ENCODE assay signal across 1 cellular context in genomic region chr19:1205114-1206062, GRCh38.
TF ChIP-seq lines count a peak whose summit lies in the region.

STK11 (plus strand) TSS chr19:1205778; CDS start chr19:1206914, 1,136 bp downstream.

TF ChIP-seq in HepG2, 621 proteins besides CTCF, POLR2A, EP300 and RAD21 (continued from another document and continues in another):
- TF ChIP-seq STAT6 (CRISPR knock-in tag; IDR thresholded peaks at IDR 0.05; ENCODE audit: borderline replicate concordance): 0 out of 2 replicates have a peak, but pooled peaks have one; percentile 28
- TF ChIP-seq ZNF777 (CRISPR knock-in tag; IDR thresholded peaks at IDR 0.05): 0 out of 2 replicates have a peak, but pooled peaks have one; percentile 41
- TF ChIP-seq ZSCAN25 (CRISPR knock-in tag; IDR thresholded peaks at IDR 0.05): peak; percentile 79
- no peak for TF ChIP-seq NFRKB (IDR thresholded peaks at IDR 0.05)
- TF ChIP-seq THAP11 (CRISPR knock-in tag; IDR thresholded peaks at IDR 0.05): peak; percentile 81
- no peak for TF ChIP-seq ZNF562 (CRISPR knock-in tag; IDR thresholded peaks at IDR 0.05; ENCODE audit: borderline replicate concordance)
- peak; percentile 66; the same call in 1 of the 2 replicates for TF ChIP-seq CSRNP1 (CRISPR knock-in tag; IDR thresholded peaks at IDR 0.05)
- peak; percentile 55; the same call in 1 of the 2 replicates for TF ChIP-seq IRF2 (CRISPR knock-in tag; IDR thresholded peaks at IDR 0.05)
- no peak for TF ChIP-seq SCMH1 (CRISPR knock-in tag; IDR thresholded peaks at IDR 0.05; ENCODE audit: borderline replicate concordance)
- peak; percentile 76; the same call in 1 of the 2 replicates for TF ChIP-seq HIVEP1 (CRISPR knock-in tag; IDR thresholded peaks at IDR 0.05)
- TF ChIP-seq ELF1 (CRISPR knock-in tag; IDR thresholded peaks at IDR 0.05): peak; percentile 58
- TF ChIP-seq ZNF687 (CRISPR knock-in tag; IDR thresholded peaks at IDR 0.05): peak; percentile 95
- peak; percentile 21; the same call in 1 of the 2 replicates for TF ChIP-seq MIER3 (CRISPR knock-in tag; IDR thresholded peaks at IDR 0.05; ENCODE audit: borderline replicate concordance)
- peak; percentile 49 for TF ChIP-seq IKZF5 (CRISPR knock-in tag; IDR thresholded peaks at IDR 0.05)
- peak; percentile 89 to 97 for TF ChIP-seq NR2F1 (CRISPR knock-in tag; IDR thresholded peaks at IDR 0.05)
- TF ChIP-seq NFATC3 (CRISPR knock-in tag; IDR thresholded peaks at IDR 0.05): 0 out of 2 replicates have a peak, but pooled peaks have one; percentile 59
- TF ChIP-seq TFE3 (CRISPR knock-in tag; IDR thresholded peaks at IDR 0.05): peak; percentile 73; the same call in 1 of the 2 replicates
- TF ChIP-seq MTA1 (CRISPR knock-in tag; IDR thresholded peaks at IDR 0.05; ENCODE audit: borderline replicate concordance): peak; percentile 78; the same call in 1 of the 2 replicates
- TF ChIP-seq SOX13 (IDR thresholded peaks at IDR 0.05): no peak
- TF ChIP-seq SOX13 (CRISPR knock-in tag; conservative IDR thresholded peaks at IDR 0.05 in 1 of 2, IDR thresholded peaks at IDR 0.05 in 1 of 2): no peak
- TF ChIP-seq ELF3 (CRISPR knock-in tag; IDR thresholded peaks at IDR 0.05): no peak; the same call in 1 of the 2 replicates
- peak; percentile 48; the same call in 1 of the 2 replicates for TF ChIP-seq HNF4A (CRISPR knock-in tag; IDR thresholded peaks at IDR 0.05)
- TF ChIP-seq ZSCAN9 (CRISPR knock-in tag; IDR thresholded peaks at IDR 0.05; ENCODE audit: borderline replicate concordance): 0 out of 2 replicates have a peak, but pooled peaks have one; percentile 32
- TF ChIP-seq NFYB (CRISPR knock-in tag; IDR thresholded peaks at IDR 0.05): peak; percentile 96
- peak; percentile 89 for TF ChIP-seq TFDP2 (CRISPR knock-in tag; IDR thresholded peaks at IDR 0.05)
- peak; percentile 84 for TF ChIP-seq DRAP1 (CRISPR knock-in tag; IDR thresholded peaks at IDR 0.05)
- TF ChIP-seq TOPORS (CRISPR knock-in tag; IDR thresholded peaks at IDR 0.05): no peak; the same call in 1 of the 2 replicates
- TF ChIP-seq ZNF784 (CRISPR knock-in tag; IDR thresholded peaks at IDR 0.05; ENCODE audit: borderline replicate concordance): no peak
- peak; percentile 46; the same call in 1 of the 2 replicates for TF ChIP-seq SP5 (CRISPR knock-in tag; IDR thresholded peaks at IDR 0.05; ENCODE audit: borderline replicate concordance, low read depth)
- TF ChIP-seq ZSCAN21 (CRISPR knock-in tag; IDR thresholded peaks at IDR 0.05; ENCODE audit: borderline replicate concordance): peak; percentile 43; the same call in 1 of the 2 replicates
- 0 out of 2 replicates have a peak, but pooled peaks have one; percentile 29 for TF ChIP-seq SIN3A (IDR thresholded peaks at IDR 0.05; ENCODE audit: borderline replicate concordance, low read depth, low read length)
- TF ChIP-seq ZBTB2 (CRISPR knock-in tag; IDR thresholded peaks at IDR 0.05; ENCODE audit: low read depth): peak; percentile 89
- TF ChIP-seq NCOA1 (CRISPR knock-in tag; IDR thresholded peaks at IDR 0.05): no peak
- TF ChIP-seq MXD4 (CRISPR knock-in tag; IDR thresholded peaks at IDR 0.05): peak; percentile 38; the same call in 1 of the 2 replicates
- TF ChIP-seq ZNF205 (CRISPR knock-in tag; IDR thresholded peaks at IDR 0.05): peak; percentile 19; the same call in 1 of the 2 replicates
- TF ChIP-seq PBX3 (CRISPR knock-in tag; IDR thresholded peaks at IDR 0.05; ENCODE audit: borderline replicate concordance): peak; percentile 68; the same call in 1 of the 2 replicates
- TF ChIP-seq PATZ1 (CRISPR knock-in tag; IDR thresholded peaks at IDR 0.05): peak; percentile 82
- TF ChIP-seq TSC22D2 (CRISPR knock-in tag; IDR thresholded peaks at IDR 0.05; ENCODE audit: borderline replicate concordance): no peak
- TF ChIP-seq ZNF724P (CRISPR knock-in tag; IDR thresholded peaks at IDR 0.05; ENCODE audit: borderline replicate concordance): 0 out of 2 replicates have a peak, but pooled peaks have one; percentile 24
- peak; percentile 59; the same call in 1 of the 2 replicates for TF ChIP-seq REPIN1 (CRISPR knock-in tag; IDR thresholded peaks at IDR 0.05; ENCODE audit: borderline replicate concordance, low read depth)
- no peak for TF ChIP-seq PTBP1 (IDR thresholded peaks at IDR 0.05; ENCODE audit: low read depth, low read length, poor library complexity, severe bottlenecking)
- peak; percentile 77 for TF ChIP-seq SALL2 (CRISPR knock-in tag; IDR thresholded peaks at IDR 0.05)
